In the genomic region with DNA sequence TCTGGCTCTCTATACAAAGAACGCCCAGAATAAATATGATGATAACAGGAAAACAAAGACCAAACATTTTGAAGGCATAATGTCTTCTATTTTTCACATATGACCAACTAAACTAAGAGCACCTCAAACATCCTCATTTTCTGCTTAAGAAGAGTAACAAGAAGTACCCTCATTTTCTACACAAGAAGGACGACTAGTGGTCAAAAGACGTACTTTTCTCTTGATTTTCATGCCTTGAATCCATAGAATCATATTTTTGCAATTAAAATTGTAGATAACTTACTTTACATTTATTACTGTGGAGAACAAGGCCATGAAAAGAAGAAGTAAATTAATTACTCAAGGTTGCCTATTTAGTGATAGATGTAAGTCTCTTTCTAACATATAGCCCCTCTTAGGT, we compare ENCODE assay signal across 8 cellular contexts.
DNase-seq lines count a peak whose midpoint lies in the region; ATAC-seq, FAIRE-seq and TF ChIP-seq lines count a peak whose summit lies in the region.

No MANE protein-coding gene starts in this region.

- peak; percentile 66 for TF ChIP-seq CTCF in osteoblast (IDR thresholded peaks at IDR 0.05; ENCODE audit: extremely low read depth, low read depth, low read length)

- H3K4me3 ChIP-seq in osteoblast (ENCODE audit: insufficient read depth, low read length) = no peak overlapping the region

- no peaks in the 10 kb centered on the region for H3K79me2 ChIP-seq in osteoblast (ENCODE audit: insufficient read depth, low read length)

- no peaks in the 10 kb centered on the region for H4K20me1 ChIP-seq in osteoblast (ENCODE audit: insufficient read depth, low read length)

- no peak overlapping the region for H3K27ac ChIP-seq in osteoblast (ENCODE audit: low read depth, low read length)

- no peak overlapping the region for H3K4me2 ChIP-seq in osteoblast (ENCODE audit: insufficient read depth, low read length)

- ATAC-seq in HG02642 (IDR thresholded peaks at IDR 0.05; ENCODE audit: poor library complexity, unreplicated experiment) = no peak

- H3K36me3 ChIP-seq in osteoblast (ENCODE audit: insufficient read depth, low read length) = no peaks in the 10 kb centered on the region

- peak; percentile 94 for FAIRE-seq in endometrium (lab: Jason Lieb, UNC)

- DNase-seq in GM04503 (ENCODE audit: low read depth) = peak; percentile 32
- peak; percentile 88 for DNase-seq in HT-29 (ENCODE audit: low spot score)
- DNase-seq in NOMO-1 treated with dmso at 0.1 percent for 144 hours (lab: John Stamatoyannopoulos, UW; ENCODE audit: unreplicated experiment) = peak; percentile 36
- peak; percentile 15 for DNase-seq in osteoblast (ENCODE audit: insufficient read length, low spot score, missing footprints)
- no peak for DNase-seq in stimulated activated CD4-positive, alpha-beta T cell treated with anti-CD3 and anti-CD28 coated beads, Interleukin-2, amount 100 ng/mL, for 24 hours
- DNase-seq in cerebellar nuclear complex (lab: John Stamatoyannopoulos, UW) = no peak

- H3K9me3 ChIP-seq in osteoblast (ENCODE audit: low read depth, low read length) = no peaks in the 10 kb centered on the region

- peaks cover 7% of the 10 kb centered on the region for H3K4me1 ChIP-seq in osteoblast (ENCODE audit: insufficient read depth, low read length)

- no peak overlapping the region for H2AFZ ChIP-seq in osteoblast (ENCODE audit: low read length)

- H3K27me3 ChIP-seq in osteoblast (ENCODE audit: insufficient read depth, low read length) = no peaks in the 10 kb centered on the region

Comparison
In these comparisons a context has a peak if more than half of its experiments do, and no peak if none do; other contexts are left out.
1. DNase-seq: peak in GM04503 (single experiment), HT-29 (single experiment), NOMO-1 treated with dmso at 0.1 percent for 144 hours (single experiment) and osteoblast (single experiment); none in stimulated activated CD4-positive, alpha-beta T cell treated with anti-CD3 and anti-CD28 coated beads, Interleukin-2, amount 100 ng/mL, for 24 hours (0 of 2) and cerebellar nuclear complex (0 of 2).